ENCODE assay signal across 24 cellular contexts in genomic region chr3:137572931-137573330, GRCh38.
DNase-seq lines count a peak whose midpoint lies in the region; ATAC-seq, FAIRE-seq and TF ChIP-seq lines count a peak whose summit lies in the region.
"Had no signal": no experiment of that assay in that cellular context is flagged by ENCODE, and none has a peak within 500 bp of the region (broad histone marks: within the 10 kb centered on the region; RNA-seq: fewer than 3 reads in every experiment).

No MANE protein-coding gene starts in this region.

- no peak for TF ChIP-seq POLR2A in H1 (IDR thresholded peaks at IDR 0.05; ENCODE audit: control extremely low read depth in 1 of 2, low read depth in 2 of 2, low read length in 2 of 2)

- H3K23me2 ChIP-seq in H1 (ENCODE audit: low read depth, low read length), result no peaks in the 10 kb centered on the region; the same call in 1 of the 2 replicates

- H3K14ac ChIP-seq in H1 (ENCODE audit: insufficient read length), result no peak overlapping the region

- H4K5ac ChIP-seq in H1 (ENCODE audit: insufficient read length, low read depth, low read length), result no peak overlapping the region

- no peak overlapping the region for H3K18ac ChIP-seq in H1 (ENCODE audit: extremely low read depth, low read length)

- no peak overlapping the region for H3K4me3 ChIP-seq in GM23338
- no peak overlapping the region for H3K4me3 ChIP-seq in H1 (ENCODE audit: extremely low read depth in 1 of 4, insufficient read depth in 2 of 4, low read depth in 3 of 4, low read length in 4 of 4)
- H3K4me3 ChIP-seq: BLaER1 had no signal

- H3K9me2 ChIP-seq in GM23338 (ENCODE audit: insufficient read depth), result peaks cover 4% of the 10 kb centered on the region; the same call in 1 of the 2 replicates

- H3K27me3 Mint-ChIP-seq in GM23338 (ENCODE audit: insufficient read depth, low read depth, poor library complexity), result no peaks in the 10 kb centered on the region
- H3K27me3 Mint-ChIP-seq: CD4-positive, alpha-beta memory T cell; CD4-positive, CD25-positive, alpha-beta regulatory T cell; CD8-positive, alpha-beta memory T cell had no signal

- no peak overlapping the region for H3K27ac Mint-ChIP-seq in GM23338
- H3K27ac Mint-ChIP-seq: CD14-positive monocyte; CD4-positive, alpha-beta memory T cell; CD4-positive, CD25-positive, alpha-beta regulatory T cell; CD8-positive, alpha-beta memory T cell had no signal

- no peak overlapping the region for H4K91ac ChIP-seq in H1 (replicated peaks; ENCODE audit: insufficient read length, low read length)

- H3K4me2 ChIP-seq in GM23338, result no peak overlapping the region
- no peak overlapping the region for H3K4me2 ChIP-seq in H1 (ENCODE audit: insufficient read depth in 1 of 2, low read depth in 2 of 2, low read length in 2 of 2)
- H3K4me2 ChIP-seq: BLaER1 had no signal

- no peak for TF ChIP-seq RAD21 in H1 (IDR thresholded peaks at IDR 0.05 in 1 of 2, conservative IDR thresholded peaks at IDR 0.05 in 1 of 2; ENCODE audit: low read depth in 2 of 2, low read length in 2 of 2)

- no peak for ATAC-seq in GM23338

- H3K79me1 ChIP-seq in H1 (ENCODE audit: low read depth, low read length), result no peaks in the 10 kb centered on the region

- no peak for TF ChIP-seq EP300 in H1 (IDR thresholded peaks at IDR 0.05; ENCODE audit: borderline replicate concordance in 1 of 2, low read depth in 2 of 2, low read length in 2 of 2)

- H3K27ac ChIP-seq in GM23338 (ENCODE audit: low read depth) (no peak overlapping the region), H1 (ENCODE audit: low read depth, low read length) (no peak overlapping the region)
- H3K27ac ChIP-seq: BLaER1 had no signal

- H4K20me1 ChIP-seq in GM23338 (replicated peaks; ENCODE audit: insufficient read depth) (no peaks in the 10 kb centered on the region), H1 (replicated peaks in 1 of 2; ENCODE audit: control insufficient read depth in 1 of 2, insufficient read depth in 2 of 2, low read length in 2 of 2) (no peaks in the 10 kb centered on the region)
- H4K20me1 ChIP-seq: BLaER1 had no signal

- no peak overlapping the region for H4K8ac ChIP-seq in H1 (ENCODE audit: extremely low read depth, insufficient read depth, low read length)

- H3K79me2 ChIP-seq in GM23338 (replicated peaks; ENCODE audit: insufficient read depth) (no peaks in the 10 kb centered on the region), H1 (ENCODE audit: control insufficient read depth in 1 of 2, insufficient read depth in 2 of 2, low read length in 2 of 2) (no peaks in the 10 kb centered on the region)

- H3K4me1 Mint-ChIP-seq in GM23338, result peaks cover 8% of the 10 kb centered on the region; the same call in 2 of the 3 replicates
- H3K4me1 Mint-ChIP-seq: CD14-positive monocyte; CD4-positive, alpha-beta memory T cell; CD4-positive, CD25-positive, alpha-beta regulatory T cell; CD8-positive, alpha-beta memory T cell had no signal

- H2BK12ac ChIP-seq in H1 (ENCODE audit: low read depth, low read length), result no peak overlapping the region

- no peak overlapping the region for H3K9ac ChIP-seq in H1 (replicated peaks in 1 of 4; ENCODE audit: extremely low read depth in 1 of 4, low read depth in 3 of 4, low read length in 3 of 4)
- H3K9ac ChIP-seq: BLaER1 had no signal

- H3K36me3 ChIP-seq in GM23338 (ENCODE audit: insufficient read depth) (no peaks in the 10 kb centered on the region), H1 (ENCODE audit: control insufficient read depth in 2 of 4, insufficient read depth in 4 of 4, low read length in 3 of 4) (no peaks in the 10 kb centered on the region)
- H3K36me3 ChIP-seq: BE2C, BLaER1 had no signal

- no peak overlapping the region for H2BK20ac ChIP-seq in H1 (ENCODE audit: low read length)

- H3K56ac ChIP-seq in H1 (replicated peaks; ENCODE audit: insufficient read length, low read depth, low read length), result no peak overlapping the region

- POLR2A ChIA-PET in H1 (lab: Charles Lee; ENCODE audit: partially characterized antibody), result no interaction called here

- no peaks in the 10 kb centered on the region for H3K27me3 ChIP-seq in GM23338 (ENCODE audit: insufficient read depth)
- no peaks in the 10 kb centered on the region for H3K27me3 ChIP-seq in H1 (replicated peaks in 1 of 4; ENCODE audit: control insufficient read depth in 3 of 4, extremely low read depth in 1 of 4, insufficient read depth in 3 of 4, low read length in 3 of 4)
- H3K27me3 ChIP-seq: BE2C, BLaER1 had no signal

- H3K36me3 Mint-ChIP-seq in GM23338 (ENCODE audit: low read depth), result no peaks in the 10 kb centered on the region
- H3K36me3 Mint-ChIP-seq: CD14-positive monocyte; CD4-positive, alpha-beta memory T cell; CD4-positive, CD25-positive, alpha-beta regulatory T cell; CD8-positive, alpha-beta memory T cell had no signal

- no peak overlapping the region for H3K4ac ChIP-seq in H1 (replicated peaks; ENCODE audit: insufficient read length, low read depth, low read length)

- no peak for TF ChIP-seq CTCF in GM23338 (conservative IDR thresholded peaks at IDR 0.05; ENCODE audit: low read depth in 2 of 2)
- no peak for TF ChIP-seq CTCF in H1 (IDR thresholded peaks at IDR 0.05; ENCODE audit: control extremely low read depth in 1 of 3, insufficient read depth in 1 of 3, low read depth in 1 of 3, low read length in 3 of 3)

- no peak overlapping the region for H3K23ac ChIP-seq in H1 (ENCODE audit: insufficient read length)

- FAIRE-seq in H1 (lab: Jason Lieb, UNC), result no peak
- no peak for FAIRE-seq in GM19239 (lab: Jason Lieb, UNC)
- FAIRE-seq in RCC 7860 (lab: Jason Lieb, UNC), result no peak
- FAIRE-seq: A204.1, D721Med, G401.6, GM12891 had no signal

- no peak overlapping the region for H2BK15ac ChIP-seq in H1 (ENCODE audit: low read length)

- DNase-seq in GM23338 (ENCODE audit: low spot score) (no peak), H1 (ENCODE audit: low read depth in 1 of 2, low spot score in 2 of 2) (no peak), foreskin melanocyte (peak; percentile 93), GM19239 (ENCODE audit: insufficient read length, low spot score) (no peak), NCI-H524 (lab: John Stamatoyannopoulos, UW) (no peak), RCC 7860 (ENCODE audit: low spot score) (no peak)
- no peak for DNase-seq in activated CD4-positive, alpha-beta T cell treated with anti-CD3 and anti-CD28 coated beads for 1 hour
- DNase-seq: 8988T; ACHN; BE2C; C1 segment of cervical spinal cord; Caco-2; Calu3; CD4-positive, alpha-beta memory T cell; CD4-positive, CD25-positive, alpha-beta regulatory T cell; CD8-positive, alpha-beta memory T cell; DMS79 treated with DMSO at 0.1 percent for 48 hours; GF-D8 had no signal

- H3F3A ChIP-seq in GM23338 (replicated peaks; ENCODE audit: low read depth), result no peaks in the 10 kb centered on the region

- CTCF ChIA-PET in H1 (lab: Charles Lee; ENCODE audit: partially characterized antibody), result interaction anchor here (0.7 to 0.8 kb wide), 2 partner anchors 120 to 462 kb away, joined by 3 to 4 read pairs; no protein-coding TSS in a partner anchor

- no peak overlapping the region for H2BK120ac ChIP-seq in H1 (replicated peaks; ENCODE audit: low read depth, low read length)

- WGBS in H1 (ENCODE audit: extremely low coverage in 1 of 2, insufficient coverage in 1 of 2, insufficient read length in 1 of 2, insufficient replicate concordance in 2 of 2, low coverage in 1 of 2, low lambda C conversion rate in 2 of 2, missing lambda C conversion rate in 1 of 2), 2 experiments, result 88% methylated on average over 3 of the region's 3 CpGs; no CpG with 5 or more reads in 1 of the 2 experiments

- no peak overlapping the region for H3K4me3 Mint-ChIP-seq in GM23338
- H3K4me3 Mint-ChIP-seq: CD14-positive monocyte; CD4-positive, alpha-beta memory T cell; CD4-positive, CD25-positive, alpha-beta regulatory T cell; CD8-positive, alpha-beta memory T cell had no signal

- H3K4me1 ChIP-seq in GM23338 (ENCODE audit: insufficient read depth), result peaks cover 4% of the 10 kb centered on the region; the same call in 1 of the 2 replicates
- no peaks in the 10 kb centered on the region for H3K4me1 ChIP-seq in H1 (replicated peaks in 1 of 4; ENCODE audit: control insufficient read depth in 3 of 4, insufficient read depth in 4 of 4, low read length in 3 of 4)
- H3K4me1 ChIP-seq: BE2C, BLaER1, Caco-2 had no signal

- peaks cover 1% of the 10 kb centered on the region; the same call in 1 of the 3 replicates for H3K9me3 Mint-ChIP-seq in GM23338

- H2BK5ac ChIP-seq in H1 (ENCODE audit: low read depth, low read length), result no peak overlapping the region

- H2AK5ac ChIP-seq in H1 (ENCODE audit: low read depth, low read length), result no peak overlapping the region

- H3K9me3 ChIP-seq in H1 (ENCODE audit: insufficient read depth in 2 of 2, low read depth in 1 of 2, low read length in 1 of 2), result no peaks in the 10 kb centered on the region
- H3K9me3 ChIP-seq: BE2C, BLaER1, Caco-2 had no signal

- H2AFZ ChIP-seq in GM23338 (peak overlapping the region; percentile 72; the same call in 1 of the 2 replicates), H1 (ENCODE audit: low read length) (peak overlapping the region; percentile 79; the same call in 1 of the 2 replicates)

TF ChIP-seq in H1, 55 proteins besides CTCF, POLR2A, EP300 and RAD21 (continues in another document):
- no peak for TF ChIP-seq SUZ12 (IDR thresholded peaks at IDR 0.05; ENCODE audit: low read length)
- no peak for TF ChIP-seq SAP30 (IDR thresholded peaks at IDR 0.05; ENCODE audit: insufficient read depth, insufficient replicate concordance, low read length)
- no peak for TF ChIP-seq TAF1 (IDR thresholded peaks at IDR 0.05; ENCODE audit: low read depth, low read length)
- no peak for TF ChIP-seq YY1 (IDR thresholded peaks at IDR 0.05; ENCODE audit: low read depth, low read length)
- no peak for TF ChIP-seq KDM1A (IDR thresholded peaks at IDR 0.05; ENCODE audit: borderline replicate concordance, low read length)
- TF ChIP-seq CHD1 (IDR thresholded peaks at IDR 0.05; ENCODE audit: low read depth, low read length), result no peak
- TF ChIP-seq ZNF274 (IDR thresholded peaks at IDR 0.05; ENCODE audit: borderline replicate concordance, extremely low read depth, low read length), result no peak
- TF ChIP-seq POLR2AphosphoS5 (IDR thresholded peaks at IDR 0.05; ENCODE audit: low read depth, low read length), result no peak
- no peak for TF ChIP-seq EGR1 (IDR thresholded peaks at IDR 0.05; ENCODE audit: borderline replicate concordance, low read depth, low read length)
- TF ChIP-seq KDM5A (IDR thresholded peaks at IDR 0.05; ENCODE audit: low read length), result no peak
- TF ChIP-seq SIN3A (conservative IDR thresholded peaks at IDR 0.05 in 1 of 2, IDR thresholded peaks at IDR 0.05 in 1 of 2; ENCODE audit: low read depth in 1 of 2, low read length in 2 of 2), result no peak
- no peak for TF ChIP-seq CBX8 (IDR thresholded peaks at IDR 0.05; ENCODE audit: borderline replicate concordance, low read depth, low read length)
